22 cellular contexts compared by ENCODE assay signal in genomic region chr13:106597759-106598395, GRCh38.
"Had no signal": no experiment of that assay in that cellular context is flagged by ENCODE, and none has a peak within 500 bp of the region (broad histone marks: within the 10 kb centered on the region; RNA-seq: fewer than 3 reads in every experiment).

No MANE protein-coding gene starts in this region.

- DNase-seq: activated CD8-positive, alpha-beta memory T cell treated with anti-CD3 and anti-CD28 coated beads for 24 hours; activated CD8-positive, alpha-beta memory T cell treated with anti-CD3 and anti-CD28 coated beads, Interleukin-2, amount 50 U/mL, for 4 hours; activated T-cell treated with anti-CD3 and anti-CD28 coated beads, Interleukin-2, amount 50 U/mL, for 24 hours; caudate nucleus; effector CD8-positive, alpha-beta T cell; erythroblast; mammary epithelial cell; midbrain; natural killer cell; stimulated activated CD4-positive, alpha-beta T cell treated with anti-CD3 and anti-CD28 coated beads, Interleukin-1b, Interleukin-23, amount 100 ng/mL, for 48 hours; substantia nigra; T-helper 9 cell; transverse colon had no signal

- H3K9me3 ChIP-seq: ascending aorta, psoas muscle, right atrium auricular region, transverse colon, vagina had no signal

- H3K27ac ChIP-seq: brain microvascular endothelial cell, psoas muscle, skin epidermis, transverse colon, vagina had no signal

- ATAC-seq: activated naive CD4-positive, alpha-beta T cell treated with anti-CD3 and anti-CD28 coated beads, Interleukin-2, amount 50 U/mL, for 72 hours; activated T-helper 17 cell treated with anti-CD3 and anti-CD28 coated beads, Interleukin-2, amount 50 U/mL, for 72 hours; natural killer cell; WTC11 had no signal

- H3K36me3 ChIP-seq: ascending aorta, brain microvascular endothelial cell, right atrium auricular region, transverse colon, vagina had no signal

- H3K4me1 ChIP-seq: psoas muscle had no signal

- H3K4me3 ChIP-seq: ascending aorta, psoas muscle, right atrium auricular region, skin epidermis, transverse colon, vagina had no signal

- H3K27me3 ChIP-seq: ascending aorta, brain microvascular endothelial cell, right atrium auricular region, transverse colon, vagina had no signal
